12 cellular contexts compared by ENCODE assay signal in the genomic region with DNA sequence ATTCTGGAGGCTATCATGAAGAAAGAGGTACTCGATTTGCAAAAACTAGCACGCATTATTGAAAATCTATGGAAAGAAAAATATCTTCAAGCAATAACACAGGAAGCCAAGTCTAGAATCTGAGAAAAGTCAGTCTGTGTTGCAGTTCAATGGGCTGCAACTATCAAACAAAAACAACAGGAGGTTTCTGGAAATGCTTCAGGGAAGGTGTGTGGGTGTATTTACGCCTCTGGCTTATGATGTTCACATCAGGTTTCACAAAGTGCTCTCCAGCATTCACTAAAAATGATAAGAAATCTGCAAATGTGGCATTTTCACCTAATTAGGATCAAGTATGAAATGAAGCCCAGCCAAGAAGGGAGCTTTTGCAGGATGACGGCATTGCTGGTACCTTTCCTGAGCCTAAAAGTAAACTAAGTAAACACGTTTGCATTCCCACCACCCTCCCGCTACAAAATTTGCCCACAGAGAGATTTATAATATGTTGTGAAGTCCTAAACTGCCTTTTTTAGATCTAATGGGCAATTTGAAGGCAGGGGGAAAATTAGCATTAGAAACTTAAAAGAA.
DNase-seq lines count a peak whose midpoint lies in the region; ATAC-seq and TF ChIP-seq lines count a peak whose summit lies in the region.
"Had no signal": no experiment of that assay in that cellular context is flagged by ENCODE, and none has a peak within 500 bp of the region (broad histone marks: within the 10 kb centered on the region; RNA-seq: fewer than 3 reads in every experiment).

No MANE protein-coding gene starts in this region.

- DNase-seq in NCI-H1105 treated with DMSO at 0.1 percent for 48 hours (lab: John Stamatoyannopoulos, UW) (peak; percentile 27), NCI-H1105 (lab: John Stamatoyannopoulos, UW) (no peak), NCI-H2171 (lab: John Stamatoyannopoulos, UW) (peak; percentile 33), epithelial cell of proximal tubule (ENCODE audit: low read depth) (peak; percentile 22), retinal pigment epithelial cell (ENCODE audit: low read depth) (peak; percentile 68), ureter (ENCODE audit: low spot score) (no peak), putamen (ENCODE audit: low spot score) (no peak)
- DNase-seq: CD4-positive, alpha-beta T cell; H9; NCI-H748 treated with DMSO at 0.1 percent for 48 hours had no signal

- H3K4me3 ChIP-seq in epithelial cell of proximal tubule (ENCODE audit: low read depth, low read length) (no peak overlapping the region), retinal pigment epithelial cell (ENCODE audit: low read length) (no peak overlapping the region)
- H3K4me3 ChIP-seq: SK-N-MC had no signal

- ATAC-seq in HG02588 (IDR thresholded peaks at IDR 0.05; ENCODE audit: unreplicated experiment) = no peak

- TF ChIP-seq CTCF in epithelial cell of proximal tubule (conservative IDR thresholded peaks at IDR 0.05; ENCODE audit: low read depth, low read length) (no peak), retinal pigment epithelial cell (conservative IDR thresholded peaks at IDR 0.05; ENCODE audit: low read depth, low read length) (no peak)

Comparison
In these comparisons a context has a peak if more than half of its experiments do, and no peak if none do; other contexts are left out.
1. DNase-seq: peak in NCI-H1105 treated with DMSO at 0.1 percent for 48 hours (single experiment), NCI-H2171 (single experiment), epithelial cell of proximal tubule (single experiment) and retinal pigment epithelial cell (single experiment); none in NCI-H1105 (single experiment), ureter (single experiment) and putamen (single experiment).